In genomic region chr20:34791289-34792020, GRCh38 we compare ENCODE assay signal across 9 cellular contexts. TPM values are rescaled to one million over a fixed set of nuclear protein-coding genes. Genes with fewer than 3 reads are reported as not detected.
A peak's percentile ranks its signal among the peaks of the same experiment; 100 is the strongest.
DNase-seq lines count a peak whose midpoint lies in the region; ATAC-seq and TF ChIP-seq lines count a peak whose summit lies in the region.
"Had no signal": no experiment of that assay in that cellular context is flagged by ENCODE, and none has a peak within 500 bp of the region (broad histone marks: within the 10 kb centered on the region; RNA-seq: fewer than 3 reads in every experiment).

No MANE protein-coding gene starts in this region.

- TF ChIP-seq POLR2A in testis (IDR thresholded peaks at IDR 0.05): no peak

- no peaks in the 10 kb centered on the region for H3K36me3 ChIP-seq in testis (ENCODE audit: low read depth, missing control alignments)

- H3K27ac Mint-ChIP-seq in nephron progenitor cell: peak overlapping the region; percentile 94

- H3K4me1 Mint-ChIP-seq in nephron progenitor cell: peaks cover 17% of the 10 kb centered on the region

- WGBS in testis, 2 donors: 40 to 52% methylated on average over 2 of the region's 2 CpGs

- no peaks in the 10 kb centered on the region for H3K27me3 ChIP-seq in testis

- no peaks in the 10 kb centered on the region for H3K9me3 Mint-ChIP-seq in nephron progenitor cell
- H3K9me3 Mint-ChIP-seq: central memory CD8-positive, alpha-beta T cell had no signal

- intact Hi-C loops in testis (cut with DNase I; ENCODE audit: low total_unique reads): no loop called here

- peaks cover 17% of the 10 kb centered on the region for H3K36me3 Mint-ChIP-seq in nephron progenitor cell (ENCODE audit: low read depth)

- peaks cover 3% of the 10 kb centered on the region for H3K27me3 Mint-ChIP-seq in nephron progenitor cell (ENCODE audit: low read depth, poor library complexity)
- H3K27me3 Mint-ChIP-seq: central memory CD8-positive, alpha-beta T cell had no signal

- H3K4me3 ChIP-seq in choroid plexus epithelial cell (ENCODE audit: low read depth, low read length) (no peak overlapping the region), testis (no peak overlapping the region)

- no peaks in the 10 kb centered on the region for H3K9me3 ChIP-seq in testis

- ATAC-seq in HG03378 (IDR thresholded peaks at IDR 0.05; ENCODE audit: unreplicated experiment) (no peak), GM21529 (IDR thresholded peaks at IDR 0.05; ENCODE audit: unreplicated experiment) (no peak)

- TF ChIP-seq CTCF in choroid plexus epithelial cell (conservative IDR thresholded peaks at IDR 0.05; ENCODE audit: low read depth, low read length) (no peak), nephron progenitor cell (IDR thresholded peaks at IDR 0.05) (no peak), testis (IDR thresholded peaks at IDR 0.05) (no peak)

- no peak overlapping the region for H3K4me3 Mint-ChIP-seq in nephron progenitor cell
- H3K4me3 Mint-ChIP-seq: central memory CD8-positive, alpha-beta T cell had no signal

- peak; percentile 74 for DNase-seq in EL
- DNase-seq in NCI-H2029 treated with DMSO at 0.1 percent for 48 hours (lab: John Stamatoyannopoulos, UW): peak; percentile 12
- peak; percentile 75 for DNase-seq in choroid plexus epithelial cell (ENCODE audit: low read depth)
- DNase-seq in nephron progenitor cell: no peak
- DNase-seq in HUDEP-2 (lab: John Stamatoyannopoulos, UW; ENCODE audit: unreplicated experiment in 76 of 76): no peak
- DNase-seq in testis: no peak

- peaks cover 5% of the 10 kb centered on the region for H3K4me1 ChIP-seq in testis

- H3K27ac ChIP-seq in testis: peak overlapping the region in 1 of 2 donors; percentile 20

RNA-seq across cellular contexts. Expression of gene NCOA6, which starts 34.0 kb away (rescaled TPM):
- total RNA-seq in testis: 10 to 100 TPM; 48.1 to 54.4 TPM
- polyA plus RNA-seq in testis (ENCODE audit: insufficient read depth, low read depth, low replicate concordance): 45.2 TPM

Comparison
In these comparisons a context has a peak if more than half of its experiments do, and no peak if none do; other contexts are left out.
1. DNase-seq: peak in EL (single experiment), NCI-H2029 treated with DMSO at 0.1 percent for 48 hours (single experiment) and choroid plexus epithelial cell (single experiment); none in nephron progenitor cell (single experiment), HUDEP-2 (0 of 76) and testis (single experiment).